Comparison of ENCODE assay signal across 1 cellular context in the genomic region with DNA sequence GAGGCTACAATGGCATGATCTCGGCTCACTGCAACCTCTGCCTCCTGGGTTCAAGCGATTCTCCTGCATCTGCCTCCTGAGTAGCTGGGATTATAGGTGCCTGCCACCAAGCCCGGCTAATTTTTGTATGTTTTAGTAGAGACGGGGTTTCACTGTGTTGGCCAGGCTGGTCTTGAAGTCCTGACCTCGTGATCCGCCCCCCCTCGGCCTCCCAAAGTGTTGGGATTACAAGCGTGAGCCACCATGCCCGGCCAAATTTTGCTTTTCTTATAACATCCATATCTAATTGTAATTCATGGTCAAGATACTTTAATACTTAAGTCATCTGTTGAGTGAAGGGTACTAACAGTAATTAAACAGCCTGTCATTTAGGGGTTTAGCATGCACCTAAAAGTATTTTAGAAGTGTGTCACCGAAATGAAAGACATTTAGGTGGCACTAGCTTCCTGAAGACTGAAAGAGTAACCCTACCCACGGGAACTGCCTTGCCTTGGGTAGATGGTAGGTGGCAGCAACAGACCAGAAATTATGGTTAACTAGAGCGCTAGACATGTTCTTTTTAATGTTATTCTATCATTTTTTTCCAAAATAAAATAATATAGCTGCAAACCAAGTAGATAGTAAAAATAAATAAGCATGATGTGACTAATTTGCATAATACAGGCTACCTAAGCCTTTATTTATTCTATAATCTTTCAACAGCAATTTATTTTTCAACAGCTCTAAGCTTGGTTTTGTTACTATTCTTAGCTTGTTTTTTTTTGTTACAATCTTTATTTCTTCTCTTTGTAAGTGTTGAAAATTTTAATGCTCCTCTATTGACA.
TF ChIP-seq lines count a peak whose summit lies in the region.

No MANE protein-coding gene starts in this region.

TF ChIP-seq in SK-N-SH treated with all-trans-retinoic acid at 6 μM for 48 hours, 23 proteins besides CTCF, POLR2A, EP300 and RAD21 (continued from another document):
- TF ChIP-seq, protein P1, sequence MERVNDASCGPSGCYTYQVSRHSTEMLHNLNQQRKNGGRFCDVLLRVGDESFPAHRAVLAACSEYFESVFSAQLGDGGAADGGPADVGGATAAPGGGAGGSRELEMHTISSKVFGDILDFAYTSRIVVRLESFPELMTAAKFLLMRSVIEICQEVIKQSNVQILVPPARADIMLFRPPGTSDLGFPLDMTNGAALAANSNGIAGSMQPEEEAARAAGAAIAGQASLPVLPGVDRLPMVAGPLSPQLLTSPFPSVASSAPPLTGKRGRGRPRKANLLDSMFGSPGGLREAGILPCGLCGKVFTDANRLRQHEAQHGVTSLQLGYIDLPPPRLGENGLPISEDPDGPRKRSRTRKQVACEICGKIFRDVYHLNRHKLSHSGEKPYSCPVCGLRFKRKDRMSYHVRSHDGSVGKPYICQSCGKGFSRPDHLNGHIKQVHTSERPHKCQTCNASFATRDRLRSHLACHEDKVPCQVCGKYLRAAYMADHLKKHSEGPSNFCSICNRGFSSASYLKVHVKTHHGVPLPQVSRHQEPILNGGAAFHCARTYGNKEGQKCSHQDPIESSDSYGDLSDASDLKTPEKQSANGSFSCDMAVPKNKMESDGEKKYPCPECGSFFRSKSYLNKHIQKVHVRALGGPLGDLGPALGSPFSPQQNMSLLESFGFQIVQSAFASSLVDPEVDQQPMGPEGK (CRISPR knock-in tag; IDR thresholded peaks at IDR 0.05; ENCODE audit: borderline replicate concordance) = no peak
